8 cellular contexts compared by ENCODE assay signal in the genomic region with DNA sequence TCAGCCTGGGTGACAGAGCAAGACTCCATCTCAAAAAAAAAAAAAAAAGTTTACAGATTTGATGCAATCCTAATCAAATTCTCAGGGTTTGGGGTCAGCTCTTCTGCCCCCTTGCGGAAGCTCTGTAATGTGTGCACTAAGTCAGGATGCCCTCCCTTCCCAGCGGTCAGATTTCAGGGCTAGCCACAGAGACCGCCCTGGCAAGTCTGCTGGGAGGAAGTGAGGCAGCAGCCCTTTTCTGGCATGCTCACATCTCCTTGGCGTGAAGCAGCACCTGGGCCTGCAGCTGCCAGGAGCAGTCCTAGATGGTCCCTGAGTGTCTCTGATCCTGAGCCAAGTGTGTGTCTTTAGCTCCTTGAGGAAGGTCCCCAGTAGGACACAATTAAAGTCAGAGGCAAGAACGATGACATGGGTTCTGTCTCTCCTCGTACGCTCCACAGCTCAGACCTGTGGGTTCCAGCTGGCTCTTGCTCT. TPM values are rescaled to one million over a fixed set of nuclear protein-coding genes. Genes with fewer than 3 reads are reported as not detected.
DNase-seq lines count a peak whose midpoint lies in the region; TF ChIP-seq lines count a peak whose summit lies in the region.

No MANE protein-coding gene starts in this region.

- intact Hi-C loops in lower leg skin (cut with DNase I; ENCODE audit: low total_unique reads), result no loop called here

- 8 to 11% methylated on average over 7 of the region's 7 CpGs for WGBS in lower leg skin, 2 donors

- TF ChIP-seq CTCF in HFFc6 (IDR thresholded peaks at IDR 0.05), result peak; percentile 91
- TF ChIP-seq CTCF in lower leg skin (IDR thresholded peaks at IDR 0.05), result peak in 1 of 3 donors; percentile 71

- H3K4me3 ChIP-seq in lower leg skin (ENCODE audit: low read depth, poor library complexity, severe bottlenecking), result no peak overlapping the region

- no peaks in the 10 kb centered on the region; the same call in 1 of the 2 replicates for H3K36me3 Mint-ChIP-seq in HFFc6 (ENCODE audit: low read depth)

- no peak overlapping the region for H3K27ac Mint-ChIP-seq in HFFc6

- H3K27me3 Mint-ChIP-seq in HFFc6 (ENCODE audit: insufficient read depth), result peaks cover 10% of the 10 kb centered on the region

- H3K9me3 Mint-ChIP-seq in HFFc6, result peaks cover 1% of the 10 kb centered on the region

- TF ChIP-seq POLR2A in lower leg skin (IDR thresholded peaks at IDR 0.05), result no peak

- peak; percentile 90 for DNase-seq in Daoy (ENCODE audit: low read depth)
- peak; percentile 65 for DNase-seq in HFFc6
- peak; percentile 15 to 67 for DNase-seq in NCI-H526 (lab: John Stamatoyannopoulos, UW)
- peak; percentile 60 for DNase-seq in activated CD4-positive, alpha-beta T cell treated with anti-CD3 and anti-CD28 coated beads, Interleukin-2, amount 50 U/mL, for 1 hour
- peak; percentile 90 for DNase-seq in dermis blood vessel endothelial cell
- DNase-seq in lower leg skin (ENCODE audit: low spot score in 2 of 2), result peak; percentile 55 to 93
- DNase-seq in stimulated activated CD8-positive, alpha-beta memory T cell treated with anti-CD3 and anti-CD28 coated beads, Interleukin-12 subunit alpha, Interleukin-12 subunit beta, amount 100 ng/mL, for 24 hours (ENCODE audit: extremely low read depth), result peak; percentile 51
- no peak for DNase-seq in NCI-H1930 (lab: John Stamatoyannopoulos, UW)

- H3K4me3 Mint-ChIP-seq in HFFc6, result no peak overlapping the region

- H3K4me1 Mint-ChIP-seq in HFFc6 (ENCODE audit: low read depth), result peaks cover 7% of the 10 kb centered on the region

RNA-seq across cellular contexts. Expression of a gene that starts 10.9 kb away (rescaled TPM):
- total RNA-seq in Daoy (2014; rRNA removed; shearing (Covaris generic)), result 1.2 and 2.7 TPM in 2 replicates
- 10 to 100 TPM; 43.9 to 93.9 (median 83.5) TPM for total RNA-seq in HFFc6 (2021; fragmentation: NEBNext Ultra II Directional; extraction: Animal tissue kit (Norgen Biotek cat#: 25700))
- total RNA-seq in dermis blood vessel endothelial cell (0.68 and 3.9 TPM in 2 replicates), lower leg skin (1 to 10 TPM; 4.6 to 8.0 (median 6.8) TPM)

RNA-seq across cellular contexts. Expression of a gene that starts 17.7 kb away (rescaled TPM):
- total RNA-seq in Daoy (2014; rRNA removed; shearing (Covaris generic)), result 0.33 and 0.34 TPM in 2 replicates
- total RNA-seq in HFFc6 (2021; fragmentation: NEBNext Ultra II Directional; extraction: Animal tissue kit (Norgen Biotek cat#: 25700)), result under 1 TPM; 0.51 to 0.83 (median 0.58) TPM
- 1.3 and 3.4 TPM in 2 replicates for total RNA-seq in dermis blood vessel endothelial cell
- under 1 TPM in 3 of 4 donors, not detected in 1; 0.32 to 0.78 (median 0.59) TPM for total RNA-seq in lower leg skin

RNA-seq across cellular contexts. Expression of a gene that starts 21.1 kb away (rescaled TPM):
- total RNA-seq in Daoy (2014; rRNA removed; shearing (Covaris generic)), result 4.5 and 5.1 TPM in 2 replicates
- total RNA-seq in HFFc6 (2021; fragmentation: NEBNext Ultra II Directional; extraction: Animal tissue kit (Norgen Biotek cat#: 25700)), result 10 to 100 TPM; 14.9 to 44.2 (median 39.4) TPM
- under 0.01 and 2.5 TPM in 2 replicates for total RNA-seq in dermis blood vessel endothelial cell
- total RNA-seq in lower leg skin, result 1 to 10 TPM in 1 of 4 donors, under 1 TPM in 2, not detected in 1; 0.15 to 2.4 (median 0.21) TPM

RNA-seq across cellular contexts. Expression of a gene that starts 37.5 kb away (rescaled TPM):
- total RNA-seq in Daoy (2014; rRNA removed; shearing (Covaris generic)), result 0.97 and 6.9 TPM in 2 replicates
- total RNA-seq in HFFc6 (2021; fragmentation: NEBNext Ultra II Directional; extraction: Animal tissue kit (Norgen Biotek cat#: 25700)), result 10 to 100 TPM in 1 of 6 experiments, 1 to 10 TPM in 5; 6.5 to 12.1 (median 9.0) TPM
- total RNA-seq in dermis blood vessel endothelial cell (2.7 and 4.8 TPM in 2 replicates), lower leg skin (1 to 10 TPM in 1 of 4 donors, under 1 TPM in 2, not detected in 1; 0.30 to 4.0 (median 0.86) TPM)

RNA-seq across cellular contexts. Expression of a gene that starts 45.8 kb away (rescaled TPM):
- total RNA-seq in Daoy (2014; rRNA removed; shearing (Covaris generic)), result not detected in 2 replicates
- total RNA-seq in HFFc6 (2021; fragmentation: NEBNext Ultra II Directional; extraction: Animal tissue kit (Norgen Biotek cat#: 25700)), result not detected
- total RNA-seq in dermis blood vessel endothelial cell (not detected in 2 replicates), lower leg skin (under 1 TPM in 2 of 4 donors, not detected in 2; 0.29 to 0.39 TPM)

Comparison
In these comparisons a context has a peak if more than half of its experiments do, and no peak if none do; other contexts are left out.
1. DNase-seq: peak in Daoy (single experiment), HFFc6 (single experiment), NCI-H526 (2 of 2), activated CD4-positive, alpha-beta T cell treated with anti-CD3 and anti-CD28 coated beads, Interleukin-2, amount 50 U/mL, for 1 hour (single experiment), dermis blood vessel endothelial cell (single experiment), lower leg skin (2 of 2) and stimulated activated CD8-positive, alpha-beta memory T cell treated with anti-CD3 and anti-CD28 coated beads, Interleukin-12 subunit alpha, Interleukin-12 subunit beta, amount 100 ng/mL, for 24 hours (single experiment); none in NCI-H1930 (0 of 2).